18 cellular contexts compared by ENCODE assay signal in genomic region chr15:59322056-59322755, GRCh38. TPM values are rescaled to one million over a fixed set of nuclear protein-coding genes. Genes with fewer than 3 reads are reported as not detected.
DNase-seq lines count a peak whose midpoint lies in the region; ATAC-seq and TF ChIP-seq lines count a peak whose summit lies in the region.
"Had no signal": no experiment of that assay in that cellular context is flagged by ENCODE, and none has a peak within 500 bp of the region (broad histone marks: within the 10 kb centered on the region; RNA-seq: fewer than 3 reads in every experiment).

No MANE protein-coding gene starts in this region.

- H3K9me3 ChIP-seq in PC-9 (ENCODE audit: insufficient read depth, low read depth): no peaks in the 10 kb centered on the region
- H3K9me3 ChIP-seq in lower lobe of right lung: no peaks in the 10 kb centered on the region
- H3K9me3 ChIP-seq: body of pancreas, ovary had no signal

- no peaks in the 10 kb centered on the region for H3K4me1 Mint-ChIP-seq in endothelial cell (ENCODE audit: unreplicated experiment)

- no TSS peak for BruUV-seq in PC-9 (replicated peaks; lab: Mats Ljungman, UMichigan)

- H3K27ac Mint-ChIP-seq in endothelial cell (ENCODE audit: unreplicated experiment): no peak overlapping the region

- no peaks in the 10 kb centered on the region for H3K9me2 ChIP-seq in PC-9 (ENCODE audit: insufficient read depth)

- H3K27me3 Mint-ChIP-seq in endothelial cell (ENCODE audit: unreplicated experiment): no peaks in the 10 kb centered on the region

- intact Hi-C loops in PC-9 (cut with micrococcal nuclease; ENCODE audit: unreplicated experiment): no loop called here
- intact Hi-C loops in lower lobe of right lung (cut with DNase I): no loop called here

- H2AFZ ChIP-seq in PC-9: no peak overlapping the region

- POLR2A ChIA-PET in PC-9 (lab: Charles Lee; ENCODE audit: unreplicated experiment): interaction anchor here (0.6 kb wide), 1 partner anchor 52 kb away, joined by 3 read pairs; no protein-coding TSS in a partner anchor

- CTCF ChIA-PET in PC-9 (lab: Charles Lee): no interaction called here

- H3F3A ChIP-seq in PC-9 (ENCODE audit: insufficient read depth, low read depth): 0 out of 2 replicates have a peak, but pooled peaks cover 12% of the 10 kb centered on the region

- ATAC-seq in GM19463 (IDR thresholded peaks at IDR 0.05; ENCODE audit: unreplicated experiment): peak; percentile 47
- peak; percentile 78 to 93 for ATAC-seq in lower lobe of right lung
- ATAC-seq: body of pancreas had no signal

- no peaks in the 10 kb centered on the region for H3K9me3 Mint-ChIP-seq in endothelial cell (ENCODE audit: unreplicated experiment)

- peaks cover 4% of the 10 kb centered on the region for H3K36me3 Mint-ChIP-seq in endothelial cell (ENCODE audit: low read depth, unreplicated experiment)

- peaks cover 90% of the 10 kb centered on the region for H3K79me2 ChIP-seq in PC-9 (ENCODE audit: low read depth)

- H3K4me1 ChIP-seq in PC-9 (replicated peaks; ENCODE audit: insufficient read depth) (no peaks in the 10 kb centered on the region), lower lobe of right lung (peaks cover 9% of the 10 kb centered on the region)
- H3K4me1 ChIP-seq: body of pancreas had no signal

- H3K27me3 ChIP-seq in GM06990 (replicated peaks; ENCODE audit: control insufficient read depth, insufficient read depth, low read length) (no peaks in the 10 kb centered on the region), PC-9 (ENCODE audit: insufficient read depth, low read depth) (no peaks in the 10 kb centered on the region), lower lobe of right lung (ENCODE audit: low read depth) (no peaks in the 10 kb centered on the region)
- H3K27me3 ChIP-seq: body of pancreas, ovary had no signal

- H3K4me3 ChIP-seq in GM06990 (replicated peaks; ENCODE audit: low read depth, low read length) (no peak overlapping the region), PC-9 (no peak overlapping the region), lower lobe of right lung (no peak overlapping the region)
- H3K4me3 ChIP-seq: body of pancreas, coronary artery, left ventricle myocardium inferior, ovary had no signal

- H4K20me1 ChIP-seq in PC-9 (ENCODE audit: insufficient read depth): no peaks in the 10 kb centered on the region

- H3K4me2 ChIP-seq in PC-9: no peak overlapping the region

- H3K27ac ChIP-seq in PC-9: 0 out of 2 replicates have a peak overlapping the region, but pooled peaks have one; percentile 2
- no peak overlapping the region for H3K27ac ChIP-seq in lower lobe of right lung
- H3K27ac ChIP-seq: body of pancreas, coronary artery, left ventricle myocardium inferior, ovary had no signal

- H3K4me3 Mint-ChIP-seq in endothelial cell (ENCODE audit: unreplicated experiment): no peak overlapping the region

- DNase-seq in GM06990 (ENCODE audit: extremely low read depth, insufficient read length) (peak; percentile 34), PC-9 (no peak), lower lobe of right lung (no peak), LoVo (ENCODE audit: low spot score) (no peak), OCI-M2 (lab: John Stamatoyannopoulos, UW; ENCODE audit: unreplicated experiment) (no peak), endothelial cell (ENCODE audit: low spot score) (no peak)
- DNase-seq: activated CD4-positive, alpha-beta T cell treated with anti-CD3 and anti-CD28 coated beads for 1 hour; activated naive CD4-positive, alpha-beta T cell treated with anti-CD3 and anti-CD28 coated beads, Interleukin-2, amount 50 U/mL, for 16 hours; body of pancreas; COR-L47; foreskin fibroblast; left ventricle myocardium inferior; NCI-H1436; NCI-H2227 treated with DMSO at 0.1 percent for 48 hours; ovary; stimulated activated CD4-positive, alpha-beta T cell treated with anti-CD3 and anti-CD28 coated beads, Interleukin-2, amount 100 ng/mL, for 24 hours had no signal

- no peak for TF ChIP-seq CTCF in GM06990 (IDR thresholded peaks at IDR 0.05; ENCODE audit: insufficient read depth, low read length, poor library complexity, severe bottlenecking)
- no peak for TF ChIP-seq CTCF in PC-9 (conservative IDR thresholded peaks at IDR 0.05)
- no peak for TF ChIP-seq CTCF in lower lobe of right lung (IDR thresholded peaks at IDR 0.05)
- no peak for TF ChIP-seq CTCF in endothelial cell (IDR thresholded peaks at IDR 0.05; ENCODE audit: unreplicated experiment)

- peaks cover 3% of the 10 kb centered on the region; the same call in 1 of the 2 replicates for H3K36me3 ChIP-seq in GM06990 (ENCODE audit: control insufficient read depth, insufficient read depth, low read length)
- H3K36me3 ChIP-seq in PC-9 (ENCODE audit: low read depth): peaks cover 4% of the 10 kb centered on the region; the same call in 1 of the 2 replicates
- no peaks in the 10 kb centered on the region for H3K36me3 ChIP-seq in lower lobe of right lung
- H3K36me3 ChIP-seq: left ventricle myocardium inferior, ovary had no signal

RNA-seq across cellular contexts. Expression of gene MYO1E, which starts 50.5 kb away (rescaled TPM):
- 156 and 213 TPM in 2 replicates for total RNA-seq in PC-9 (2021)
- total RNA-seq in lower lobe of right lung: 59.4 TPM
- 146 TPM for total RNA-seq in endothelial cell (ENCODE audit: unreplicated experiment)
